Comparison of ENCODE assay signal across 27 cellular contexts in the genomic region with DNA sequence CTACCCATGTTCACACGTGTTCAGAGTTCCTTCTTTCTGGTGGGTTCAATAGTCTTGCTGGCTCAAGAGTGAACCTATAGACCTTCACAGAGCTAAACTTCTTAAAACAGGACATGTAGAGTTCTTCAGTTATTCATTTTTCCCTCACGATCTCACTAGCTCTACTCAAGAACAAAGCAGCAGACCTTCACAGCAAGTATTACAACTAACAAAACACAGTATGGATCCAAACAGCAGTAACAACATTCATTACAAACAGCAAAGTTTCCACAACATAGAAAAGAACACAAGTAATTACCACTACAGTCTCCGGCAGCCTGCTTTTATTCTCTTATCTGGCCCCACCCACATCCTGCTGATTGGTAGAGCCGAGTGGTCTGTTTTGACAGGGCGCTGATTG.
"Had no signal": no experiment of that assay in that cellular context is flagged by ENCODE, and none has a peak within 500 bp of the region (broad histone marks: within the 10 kb centered on the region; RNA-seq: fewer than 3 reads in every experiment).

No MANE protein-coding gene starts in this region.

- H3K36me3 ChIP-seq: neutrophil, pancreas, right lobe of liver, sigmoid colon, stomach, thoracic aorta, thyroid gland, tibial nerve, upper lobe of left lung, vagina had no signal

- H3K9me3 Mint-ChIP-seq: natural killer cell; nephron; stimulated activated effector memory CD8-positive, alpha-beta T cell treated with anti-CD3 and anti-CD28 coated beads, Interleukin-12 subunit alpha, Interleukin-12 subunit beta, amount 100 ng/mL, for 72 hours; stimulated activated naive CD8-positive, alpha-beta T cell treated with anti-CD3 and anti-CD28 coated beads, Interleukin-15, Interleukin-2, amounts not matched to agents 100 ng/mL and 50 ng/mL, for 24 hours had no signal

- H3K27me3 ChIP-seq: thyroid gland, upper lobe of left lung, vagina had no signal

- H3K4me1 Mint-ChIP-seq: natural killer cell; nephron; stimulated activated effector memory CD8-positive, alpha-beta T cell treated with anti-CD3 and anti-CD28 coated beads, Interleukin-12 subunit alpha, Interleukin-12 subunit beta, amount 100 ng/mL, for 72 hours; stimulated activated naive B cell treated with anti-CD40 and anti-IgM and Interleukin-4, amounts not matched to agents 10 μg/mL and 1 μg/mL and 100 μg/mL, for 72 hours had no signal

- H3K27me3 Mint-ChIP-seq: progenitor cell of endocrine pancreas had no signal

- H3K27ac Mint-ChIP-seq: natural killer cell; nephron; progenitor cell of endocrine pancreas; stimulated activated effector memory CD8-positive, alpha-beta T cell treated with anti-CD3 and anti-CD28 coated beads, Interleukin-12 subunit alpha, Interleukin-12 subunit beta, amount 100 ng/mL, for 72 hours; stimulated activated naive B cell treated with anti-CD40 and anti-IgM and Interleukin-4, amounts not matched to agents 10 μg/mL and 1 μg/mL and 100 μg/mL, for 72 hours; stimulated activated naive CD8-positive, alpha-beta T cell treated with anti-CD3 and anti-CD28 coated beads, Interleukin-15, Interleukin-2, amounts not matched to agents 100 ng/mL and 50 ng/mL, for 24 hours had no signal

- H3K4me3 Mint-ChIP-seq: natural killer cell; nephron; stimulated activated effector memory CD8-positive, alpha-beta T cell treated with anti-CD3 and anti-CD28 coated beads, Interleukin-12 subunit alpha, Interleukin-12 subunit beta, amount 100 ng/mL, for 72 hours; stimulated activated naive B cell treated with anti-CD40 and anti-IgM and Interleukin-4, amounts not matched to agents 10 μg/mL and 1 μg/mL and 100 μg/mL, for 72 hours; stimulated activated naive CD8-positive, alpha-beta T cell treated with anti-CD3 and anti-CD28 coated beads, Interleukin-15, Interleukin-2, amounts not matched to agents 100 ng/mL and 50 ng/mL, for 24 hours had no signal

- H3K4me3 ChIP-seq: pancreas, psoas muscle, right lobe of liver, sigmoid colon, stomach, thoracic aorta, thyroid gland, tibial nerve, upper lobe of left lung, vagina had no signal

- H3K36me3 Mint-ChIP-seq: natural killer cell; stimulated activated effector memory CD8-positive, alpha-beta T cell treated with anti-CD3 and anti-CD28 coated beads, Interleukin-12 subunit alpha, Interleukin-12 subunit beta, amount 100 ng/mL, for 72 hours had no signal

- DNase-seq: natural killer cell; nucleus accumbens; pancreas; psoas muscle; right cardiac atrium; right lobe of liver; sigmoid colon; small intestine; stimulated activated CD4-positive, alpha-beta T cell treated with anti-CD3 and anti-CD28 coated beads, Interleukin-15, amount 100 ng/mL, for 24 hours; stimulated activated CD4-positive, alpha-beta T cell treated with anti-CD3 and anti-CD28 coated beads, Interleukin-2, amount 100 ng/mL, for 24 hours; stimulated activated CD4-positive, alpha-beta T cell treated with anti-CD3 and anti-CD28 coated beads, Interleukin-2, amount 100 ng/mL, for 48 hours; stimulated activated CD4-positive, alpha-beta T cell treated with anti-CD3 and anti-CD28 coated beads, Interleukin-4, amount 100 ng/mL, for 24 hours; stimulated activated naive B cell treated with anti-CD40 and anti-IgM and Interleukin-4, amounts not matched to agents 10 μg/mL and 1 μg/mL and 100 μg/mL, for 72 hours; stimulated activated naive CD4-positive, alpha-beta T cell treated with Interleukin-2 at 50 U/mL for 16 hours; stomach; thyroid gland; trophoblast cell; upper lobe of left lung had no signal

- H3K4me1 ChIP-seq: pancreas, psoas muscle, right lobe of liver, thyroid gland, vagina had no signal

- H3K9me3 ChIP-seq: neutrophil, psoas muscle, right lobe of liver, sigmoid colon, stomach, thoracic aorta, thyroid gland, tibial nerve, upper lobe of left lung, vagina had no signal

- ATAC-seq: natural killer cell; pancreas; psoas muscle; right cardiac atrium; right lobe of liver; stimulated activated effector memory CD8-positive, alpha-beta T cell treated with anti-CD3 and anti-CD28 coated beads, Interleukin-12 subunit alpha, Interleukin-12 subunit beta, amount 100 ng/mL, for 72 hours; stimulated activated naive B cell treated with anti-CD40 and anti-IgM and Interleukin-4, amounts not matched to agents 10 μg/mL and 1 μg/mL and 100 μg/mL, for 72 hours had no signal

- H3K27ac ChIP-seq: neutrophil, pancreas, psoas muscle, right lobe of liver, sigmoid colon, stomach, thoracic aorta, thyroid gland, tibial nerve, upper lobe of left lung, vagina had no signal

- FAIRE-seq: pancreas, small intestine, urothelium cell line had no signal
